Comparison of ENCODE assay signal across 1 cellular context in the genomic region with DNA sequence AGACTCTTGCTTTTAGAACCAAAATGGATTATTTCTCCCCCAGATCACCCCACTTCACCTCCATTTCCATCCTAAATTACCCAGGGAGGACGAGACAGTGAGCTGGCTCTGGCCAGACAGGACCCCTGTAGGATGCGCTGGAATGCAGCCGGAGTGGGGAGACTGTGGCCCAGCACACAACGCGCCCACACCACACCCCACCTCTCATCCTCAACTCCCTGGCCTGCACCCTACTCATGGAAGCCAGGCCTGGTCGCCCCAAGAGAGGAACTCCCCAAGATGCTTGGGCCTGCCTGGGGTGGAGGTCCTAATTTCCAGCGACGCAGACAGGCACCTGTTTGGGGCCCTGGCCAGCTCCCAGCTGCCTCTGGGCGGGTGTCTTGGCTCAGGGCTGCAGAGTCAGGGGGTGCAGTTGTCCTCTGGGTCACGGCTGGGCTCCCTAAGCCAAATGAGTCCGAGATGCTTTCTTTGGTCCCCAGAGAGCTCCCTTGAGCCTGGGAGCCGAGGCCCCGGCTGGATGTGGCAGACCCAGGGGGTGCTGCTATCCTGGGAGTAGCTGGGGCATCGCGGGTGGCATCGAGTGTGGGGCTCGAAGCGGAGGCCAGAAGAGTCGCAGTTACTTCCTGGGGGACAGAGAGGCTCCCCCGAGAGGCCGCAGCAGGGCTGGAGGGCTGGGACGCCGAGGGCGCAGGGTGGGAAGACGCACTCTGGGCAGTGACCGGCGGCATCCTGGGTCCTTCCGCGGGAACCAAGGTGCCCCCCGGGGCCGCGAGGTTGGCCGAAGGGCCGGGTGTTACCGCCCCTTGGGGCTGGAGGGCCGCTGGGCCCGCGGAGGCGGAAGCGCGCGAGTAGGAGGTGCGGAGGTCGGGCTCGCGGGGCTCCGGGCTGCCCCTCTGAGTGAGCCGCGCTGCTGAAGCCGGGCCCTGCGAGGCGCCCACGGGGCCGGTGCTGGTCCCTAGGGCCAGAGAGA.
TF ChIP-seq lines count a peak whose summit lies in the region.

No MANE protein-coding gene starts in this region.

TF ChIP-seq in endothelial cell of umbilical vein, 7 proteins besides CTCF, POLR2A, EP300 and RAD21:
- no peak for TF ChIP-seq JUN (IDR thresholded peaks at IDR 0.05; ENCODE audit: borderline replicate concordance, insufficient read depth, insufficient read length, low read depth)
